Comparison of ENCODE assay signal across 1 cellular context in the genomic region with DNA sequence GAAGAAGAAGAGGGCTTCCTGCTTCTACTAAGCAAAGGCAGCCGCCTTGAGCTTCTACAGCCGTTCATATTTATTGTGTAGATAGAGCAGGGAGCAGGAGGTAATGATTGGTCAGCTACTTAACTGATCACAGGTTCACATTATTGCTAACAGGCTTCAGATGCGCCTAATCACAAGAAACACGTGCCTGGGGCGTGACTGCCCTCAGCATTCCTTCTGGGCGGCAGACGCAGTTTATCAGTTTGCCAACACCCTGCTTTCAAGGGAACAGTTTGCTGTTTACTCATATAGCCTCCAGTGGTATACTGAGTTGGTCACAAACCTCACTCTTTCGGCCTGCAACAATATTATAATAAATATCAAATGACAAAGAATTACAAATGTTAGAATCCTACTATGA.
TF ChIP-seq lines count a peak whose summit lies in the region.

No MANE protein-coding gene starts in this region.

TF ChIP-seq in GM23338, 12 proteins besides CTCF, POLR2A, EP300 and RAD21 (continued from another document):
- TF ChIP-seq, protein P1, sequence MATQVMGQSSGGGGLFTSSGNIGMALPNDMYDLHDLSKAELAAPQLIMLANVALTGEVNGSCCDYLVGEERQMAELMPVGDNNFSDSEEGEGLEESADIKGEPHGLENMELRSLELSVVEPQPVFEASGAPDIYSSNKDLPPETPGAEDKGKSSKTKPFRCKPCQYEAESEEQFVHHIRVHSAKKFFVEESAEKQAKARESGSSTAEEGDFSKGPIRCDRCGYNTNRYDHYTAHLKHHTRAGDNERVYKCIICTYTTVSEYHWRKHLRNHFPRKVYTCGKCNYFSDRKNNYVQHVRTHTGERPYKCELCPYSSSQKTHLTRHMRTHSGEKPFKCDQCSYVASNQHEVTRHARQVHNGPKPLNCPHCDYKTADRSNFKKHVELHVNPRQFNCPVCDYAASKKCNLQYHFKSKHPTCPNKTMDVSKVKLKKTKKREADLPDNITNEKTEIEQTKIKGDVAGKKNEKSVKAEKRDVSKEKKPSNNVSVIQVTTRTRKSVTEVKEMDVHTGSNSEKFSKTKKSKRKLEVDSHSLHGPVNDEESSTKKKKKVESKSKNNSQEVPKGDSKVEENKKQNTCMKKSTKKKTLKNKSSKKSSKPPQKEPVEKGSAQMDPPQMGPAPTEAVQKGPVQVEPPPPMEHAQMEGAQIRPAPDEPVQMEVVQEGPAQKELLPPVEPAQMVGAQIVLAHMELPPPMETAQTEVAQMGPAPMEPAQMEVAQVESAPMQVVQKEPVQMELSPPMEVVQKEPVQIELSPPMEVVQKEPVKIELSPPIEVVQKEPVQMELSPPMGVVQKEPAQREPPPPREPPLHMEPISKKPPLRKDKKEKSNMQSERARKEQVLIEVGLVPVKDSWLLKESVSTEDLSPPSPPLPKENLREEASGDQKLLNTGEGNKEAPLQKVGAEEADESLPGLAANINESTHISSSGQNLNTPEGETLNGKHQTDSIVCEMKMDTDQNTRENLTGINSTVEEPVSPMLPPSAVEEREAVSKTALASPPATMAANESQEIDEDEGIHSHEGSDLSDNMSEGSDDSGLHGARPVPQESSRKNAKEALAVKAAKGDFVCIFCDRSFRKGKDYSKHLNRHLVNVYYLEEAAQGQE (IDR thresholded peaks at IDR 0.05; ENCODE audit: unreplicated experiment) = no peak
